In the genomic region with DNA sequence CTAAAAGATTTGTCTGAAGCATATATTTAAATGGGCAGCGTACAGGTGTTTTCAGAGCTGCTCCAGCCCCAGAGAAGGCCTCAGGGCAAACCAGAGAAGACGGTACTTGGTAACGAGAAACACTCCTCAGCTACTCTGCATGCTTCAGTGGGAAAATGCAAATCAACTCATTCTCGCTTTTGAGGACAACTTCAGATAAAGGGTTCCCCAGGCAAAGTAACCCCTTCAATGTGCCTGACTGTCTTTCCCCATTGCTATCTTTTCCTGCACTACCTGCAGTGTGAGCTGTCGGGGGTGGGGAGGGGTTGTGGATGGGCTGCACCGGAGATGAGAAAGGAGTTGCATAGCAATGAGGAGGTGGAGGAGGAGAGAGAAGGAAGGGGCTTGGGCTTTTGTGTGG, we compare ENCODE assay signal across 11 cellular contexts.
DNase-seq lines count a peak whose midpoint lies in the region; ATAC-seq and TF ChIP-seq lines count a peak whose summit lies in the region.
"Had no signal": no experiment of that assay in that cellular context is flagged by ENCODE, and none has a peak within 500 bp of the region (broad histone marks: within the 10 kb centered on the region; RNA-seq: fewer than 3 reads in every experiment).

No MANE protein-coding gene starts in this region.

- H3K4me1 Mint-ChIP-seq in WTC11, result peaks cover 18% of the 10 kb centered on the region

- H3K4me2 ChIP-seq in hepatocyte, result no peak overlapping the region

- no peak overlapping the region for H3K4me3 Mint-ChIP-seq in WTC11
- H3K4me3 Mint-ChIP-seq: CD8-positive, alpha-beta T cell had no signal

- H3K36me3 Mint-ChIP-seq in WTC11, result no peaks in the 10 kb centered on the region
- H3K36me3 Mint-ChIP-seq: CD8-positive, alpha-beta T cell had no signal

- no peaks in the 10 kb centered on the region for H3K36me3 ChIP-seq in hepatocyte (replicated peaks; ENCODE audit: insufficient read depth, low read depth)

- no peaks in the 10 kb centered on the region for H3K9me3 ChIP-seq in hepatocyte (ENCODE audit: low read depth)
- H3K9me3 ChIP-seq: body of pancreas had no signal

- TF ChIP-seq CTCF in WTC11 (IDR thresholded peaks at IDR 0.05) (no peak), hepatocyte (IDR thresholded peaks at IDR 0.05; ENCODE audit: poor library complexity) (no peak)

- H3K27ac Mint-ChIP-seq in WTC11, result no peak overlapping the region; the same call in 1 of the 2 replicates
- H3K27ac Mint-ChIP-seq: CD8-positive, alpha-beta T cell had no signal

- no peaks in the 10 kb centered on the region for H3K9me3 Mint-ChIP-seq in WTC11

- H3K79me2 ChIP-seq in hepatocyte, result no peaks in the 10 kb centered on the region

- H2AFZ ChIP-seq in hepatocyte, result no peak overlapping the region

- no peaks in the 10 kb centered on the region for H3K9me2 ChIP-seq in hepatocyte (replicated peaks; ENCODE audit: insufficient read depth)

- no peak overlapping the region for H3K27ac ChIP-seq in hepatocyte
- H3K27ac ChIP-seq: body of pancreas had no signal

- CTCF ChIA-PET in WTC11 (lab: Charles Lee), result interaction anchor here (1.2 to 1.4 kb wide), 2 partner anchors 24 to 123 kb away, joined by 4 to 6 read pairs; no protein-coding TSS in a partner anchor

- WGBS in hepatocyte (ENCODE audit: low lambda C conversion rate, missing lambda C conversion rate), result 72% methylated on average over 6 of the region's 6 CpGs

- peaks cover 10% of the 10 kb centered on the region for H3K27me3 ChIP-seq in hepatocyte
- H3K27me3 ChIP-seq: body of pancreas had no signal

- no peaks in the 10 kb centered on the region for H4K20me1 ChIP-seq in hepatocyte (ENCODE audit: insufficient read depth, poor library complexity, severe bottlenecking)

- peak; percentile 85 for ATAC-seq in GM18505 (IDR thresholded peaks at IDR 0.05; ENCODE audit: unreplicated experiment)
- peak; percentile 99 for ATAC-seq in GM21390 (IDR thresholded peaks at IDR 0.05; ENCODE audit: unreplicated experiment)
- ATAC-seq in HG03095 (IDR thresholded peaks at IDR 0.05; ENCODE audit: unreplicated experiment), result peak; percentile 99
- ATAC-seq in WTC11, result peak; percentile 84
- ATAC-seq: body of pancreas; CD8-positive, alpha-beta T cell had no signal

- TF ChIP-seq POLR2A in GM18505 (IDR thresholded peaks at IDR 0.05; ENCODE audit: borderline replicate concordance, extremely low read depth, insufficient read depth, insufficient read length), result no peak

- H3K4me3 ChIP-seq in hepatocyte, result no peak overlapping the region
- H3K4me3 ChIP-seq: body of pancreas had no signal

- H3K4me1 ChIP-seq in hepatocyte (ENCODE audit: insufficient read depth), result no peaks in the 10 kb centered on the region
- H3K4me1 ChIP-seq: body of pancreas had no signal

- H3K27me3 Mint-ChIP-seq in WTC11 (ENCODE audit: low read depth), result no peaks in the 10 kb centered on the region

- POLR2A ChIA-PET in WTC11 (lab: Charles Lee), result no interaction called here

- DNase-seq in WTC11 (ENCODE audit: low spot score), result no peak
- DNase-seq in hepatocyte (ENCODE audit: low spot score), result no peak
- no peak for DNase-seq in activated CD4-positive, alpha-beta T cell treated with anti-CD3 and anti-CD28 coated beads for 1 hour
- no peak for DNase-seq in activated CD4-positive, alpha-beta T cell treated with anti-CD3 and anti-CD28 coated beads, Interleukin-2, amount 50 U/mL, for 1 hour
- no peak for DNase-seq in NCI-H748 treated with DMSO at 0.1 percent for 48 hours (lab: John Stamatoyannopoulos, UW)
- DNase-seq: body of pancreas; CD8-positive, alpha-beta T cell; NCI-H1436 had no signal

TF ChIP-seq in WTC11, 78 proteins besides CTCF, POLR2A, EP300 and RAD21 (continues in another document):
- TF ChIP-seq FOXJ3 (CRISPR knock-in tag; IDR thresholded peaks at IDR 0.05; ENCODE audit: borderline replicate concordance) (no peak), ZNF317 (CRISPR knock-in tag; IDR thresholded peaks at IDR 0.05; ENCODE audit: borderline replicate concordance, low read depth) (no peak), ZNF532 (CRISPR knock-in tag; IDR thresholded peaks at IDR 0.05; ENCODE audit: borderline replicate concordance) (no peak), ZMAT4 (CRISPR knock-in tag; IDR thresholded peaks at IDR 0.05) (no peak), NFATC4 (CRISPR knock-in tag; IDR thresholded peaks at IDR 0.05) (no peak), USF2 (CRISPR knock-in tag; IDR thresholded peaks at IDR 0.05) (no peak), ZNF396 (CRISPR knock-in tag; IDR thresholded peaks at IDR 0.05; ENCODE audit: borderline replicate concordance) (no peak)
- TF ChIP-seq, protein P1, sequence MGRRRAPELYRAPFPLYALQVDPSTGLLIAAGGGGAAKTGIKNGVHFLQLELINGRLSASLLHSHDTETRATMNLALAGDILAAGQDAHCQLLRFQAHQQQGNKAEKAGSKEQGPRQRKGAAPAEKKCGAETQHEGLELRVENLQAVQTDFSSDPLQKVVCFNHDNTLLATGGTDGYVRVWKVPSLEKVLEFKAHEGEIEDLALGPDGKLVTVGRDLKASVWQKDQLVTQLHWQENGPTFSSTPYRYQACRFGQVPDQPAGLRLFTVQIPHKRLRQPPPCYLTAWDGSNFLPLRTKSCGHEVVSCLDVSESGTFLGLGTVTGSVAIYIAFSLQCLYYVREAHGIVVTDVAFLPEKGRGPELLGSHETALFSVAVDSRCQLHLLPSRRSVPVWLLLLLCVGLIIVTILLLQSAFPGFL (CRISPR knock-in tag; IDR thresholded peaks at IDR 0.05; ENCODE audit: borderline replicate concordance), result no peak
- TF ChIP-seq, protein P2, sequence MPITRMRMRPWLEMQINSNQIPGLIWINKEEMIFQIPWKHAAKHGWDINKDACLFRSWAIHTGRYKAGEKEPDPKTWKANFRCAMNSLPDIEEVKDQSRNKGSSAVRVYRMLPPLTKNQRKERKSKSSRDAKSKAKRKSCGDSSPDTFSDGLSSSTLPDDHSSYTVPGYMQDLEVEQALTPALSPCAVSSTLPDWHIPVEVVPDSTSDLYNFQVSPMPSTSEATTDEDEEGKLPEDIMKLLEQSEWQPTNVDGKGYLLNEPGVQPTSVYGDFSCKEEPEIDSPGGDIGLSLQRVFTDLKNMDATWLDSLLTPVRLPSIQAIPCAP (CRISPR knock-in tag; IDR thresholded peaks at IDR 0.05), result no peak
- TF ChIP-seq, protein P3, sequence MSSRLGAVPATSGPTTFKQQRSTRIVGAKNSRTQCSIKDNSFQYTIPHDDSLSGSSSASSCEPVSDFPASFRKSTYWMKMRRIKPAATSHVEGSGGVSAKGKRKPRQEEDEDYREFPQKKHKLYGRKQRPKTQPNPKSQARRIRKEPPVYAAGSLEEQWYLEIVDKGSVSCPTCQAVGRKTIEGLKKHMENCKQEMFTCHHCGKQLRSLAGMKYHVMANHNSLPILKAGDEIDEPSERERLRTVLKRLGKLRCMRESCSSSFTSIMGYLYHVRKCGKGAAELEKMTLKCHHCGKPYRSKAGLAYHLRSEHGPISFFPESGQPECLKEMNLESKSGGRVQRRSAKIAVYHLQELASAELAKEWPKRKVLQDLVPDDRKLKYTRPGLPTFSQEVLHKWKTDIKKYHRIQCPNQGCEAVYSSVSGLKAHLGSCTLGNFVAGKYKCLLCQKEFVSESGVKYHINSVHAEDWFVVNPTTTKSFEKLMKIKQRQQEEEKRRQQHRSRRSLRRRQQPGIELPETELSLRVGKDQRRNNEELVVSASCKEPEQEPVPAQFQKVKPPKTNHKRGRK (CRISPR knock-in tag; IDR thresholded peaks at IDR 0.05; ENCODE audit: borderline replicate concordance), result no peak
